In the genomic region with DNA sequence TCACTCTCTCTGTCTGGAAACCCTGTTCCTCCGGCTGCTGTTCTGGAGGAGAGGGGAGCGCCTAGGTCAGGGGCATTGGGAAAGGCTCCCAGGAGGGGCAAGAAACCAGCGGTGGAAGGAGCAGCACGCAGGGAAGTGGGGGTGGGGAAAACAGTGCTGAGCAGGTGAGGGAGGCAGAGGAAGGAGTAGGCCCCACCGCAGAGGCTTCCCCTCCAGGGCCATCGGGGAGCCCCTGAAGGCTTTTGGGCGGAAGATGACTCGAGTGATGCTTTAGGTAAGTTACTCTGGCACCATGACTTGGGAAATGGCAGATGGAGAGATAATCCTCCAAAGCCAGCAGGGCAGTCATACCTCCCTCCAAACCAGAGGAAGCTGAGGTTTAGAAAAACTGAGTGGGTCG, we compare ENCODE assay signal across 13 cellular contexts.
DNase-seq lines count a peak whose midpoint lies in the region; ATAC-seq and TF ChIP-seq lines count a peak whose summit lies in the region.
"Had no signal": no experiment of that assay in that cellular context is flagged by ENCODE, and none has a peak within 500 bp of the region (broad histone marks: within the 10 kb centered on the region; RNA-seq: fewer than 3 reads in every experiment).

No MANE protein-coding gene starts in this region.

- POLR2A ChIA-PET in naive thymus-derived CD4-positive, alpha-beta T cell (lab: Charles Lee), result no interaction called here

- no peak for TF ChIP-seq CTCF in upper lobe of right lung (IDR thresholded peaks at IDR 0.05)

- peak overlapping the region; percentile 31 for H3K27ac Mint-ChIP-seq in activated T-helper 1 cell treated with anti-CD3 and anti-CD28 coated beads, Interleukin-12 subunit alpha, Interleukin-12 subunit beta, Interleukin-2, Interleukin-4 antibody, amounts not matched to agents 30 ng/mL and 10 ng/mL and 1 ng/mL, durations not matched to agents 14 hours and 24 hours and 36 hours
- peak overlapping the region in 7 of 9 donors; percentile 27 to 100 (median 64) for H3K27ac Mint-ChIP-seq in naive thymus-derived CD4-positive, alpha-beta T cell
- H3K27ac Mint-ChIP-seq: T-helper 2 cell treated with Interferon-gamma antibody and Interleukin-4, amounts not matched to agents 5 μg/mL and 100 μg/mL, for 36 hours had no signal

- peaks cover 39% of the 10 kb centered on the region for H3K4me1 Mint-ChIP-seq in activated T-helper 1 cell treated with anti-CD3 and anti-CD28 coated beads, Interleukin-12 subunit alpha, Interleukin-12 subunit beta, Interleukin-2, Interleukin-4 antibody, amounts not matched to agents 30 ng/mL and 10 ng/mL and 1 ng/mL, durations not matched to agents 14 hours and 24 hours and 36 hours (ENCODE audit: low read depth)
- peaks cover 37 to 59% (median 52%) of the 10 kb centered on the region in 7 donors for H3K4me1 Mint-ChIP-seq in naive thymus-derived CD4-positive, alpha-beta T cell

- H3K27me3 ChIP-seq in naive thymus-derived CD4-positive, alpha-beta T cell (ENCODE audit: control insufficient read depth in 2 of 2, insufficient read depth in 2 of 2, low read length in 2 of 2), result no peaks in the 10 kb centered on the region
- H3K27me3 ChIP-seq in upper lobe of right lung, result no peaks in the 10 kb centered on the region

- CTCF ChIA-PET in naive thymus-derived CD4-positive, alpha-beta T cell (lab: Charles Lee), result no interaction called here

- intact Hi-C loops in activated T-helper 1 cell treated with anti-CD3 and anti-CD28 coated beads, Interleukin-12 subunit alpha, Interleukin-12 subunit beta, Interleukin-2, Interleukin-4 antibody, amounts not matched to agents 30 ng/mL and 10 ng/mL and 1 ng/mL, durations not matched to agents 14 hours and 24 hours and 36 hours (cut with micrococcal nuclease), result loop anchor here (10.0 kb wide), 1 partner anchor 588 kb away; a partner anchor contains a TSS
- intact Hi-C loops in naive thymus-derived CD4-positive, alpha-beta T cell (cut with micrococcal nuclease), result loop anchor here in 1 of 2 donors (10.0 kb wide), 1 partner anchor 558 kb away; no protein-coding TSS in a partner anchor
- intact Hi-C loops in upper lobe of right lung (cut with DNase I), result no loop called here

- no peak for ATAC-seq in naive thymus-derived CD4-positive, alpha-beta T cell
- no peak for ATAC-seq in upper lobe of right lung

- H3K9me3 ChIP-seq in naive thymus-derived CD4-positive, alpha-beta T cell (ENCODE audit: control insufficient read depth in 2 of 3, low read length in 3 of 3), result no peaks in the 10 kb centered on the region
- no peaks in the 10 kb centered on the region for H3K9me3 ChIP-seq in upper lobe of right lung

- DNase-seq in stimulated activated CD4-positive, alpha-beta T cell treated with anti-CD3 and anti-CD28 coated beads, Interleukin-15, amount 100 ng/mL, for 24 hours, result peak; percentile 20
- no peak for DNase-seq in stimulated activated CD4-positive, alpha-beta T cell treated with anti-CD3 and anti-CD28 coated beads, Interleukin-2, amount 100 ng/mL, for 48 hours
- DNase-seq in activated T-helper 1 cell treated with anti-CD3 and anti-CD28 coated beads, Interleukin-12 subunit alpha, Interleukin-12 subunit beta, Interleukin-2, Interleukin-4 antibody, amounts not matched to agents 30 ng/mL and 10 ng/mL and 1 ng/mL, durations not matched to agents 14 hours and 24 hours and 36 hours (ENCODE audit: low spot score), result no peak
- DNase-seq in naive thymus-derived CD4-positive, alpha-beta T cell, result peak in 1 of 9 donors; percentile 15
- DNase-seq in upper lobe of right lung (no peak), DMS79 treated with DMSO at 0.1 percent for 48 hours (lab: John Stamatoyannopoulos, UW) (no peak), T-helper 1 cell (no peak), HCEC 1CT (no peak)
- DNase-seq: EL, mammary epithelial cell, NCI-H1092 had no signal

- H3K4me3 ChIP-seq in naive thymus-derived CD4-positive, alpha-beta T cell (ENCODE audit: low read length), result no peak overlapping the region
- no peak overlapping the region for H3K4me3 ChIP-seq in upper lobe of right lung
- H3K4me3 ChIP-seq: coronary artery had no signal

- H3K4me3 Mint-ChIP-seq in activated T-helper 1 cell treated with anti-CD3 and anti-CD28 coated beads, Interleukin-12 subunit alpha, Interleukin-12 subunit beta, Interleukin-2, Interleukin-4 antibody, amounts not matched to agents 30 ng/mL and 10 ng/mL and 1 ng/mL, durations not matched to agents 14 hours and 24 hours and 36 hours, result no peak overlapping the region
- H3K4me3 Mint-ChIP-seq in naive thymus-derived CD4-positive, alpha-beta T cell, result peak overlapping the region in 5 of 10 donors; percentile 7 to 51 (median 33)
- H3K4me3 Mint-ChIP-seq: T-helper 2 cell treated with Interferon-gamma antibody and Interleukin-4, amounts not matched to agents 5 μg/mL and 100 μg/mL, for 36 hours had no signal

- H3K4me1 ChIP-seq in naive thymus-derived CD4-positive, alpha-beta T cell (ENCODE audit: control insufficient read depth in 2 of 2, insufficient read depth in 2 of 2, low read length in 2 of 2), result peaks cover 37 to 51% of the 10 kb centered on the region in 2 donors
- H3K4me1 ChIP-seq in upper lobe of right lung, result peaks cover 35% of the 10 kb centered on the region

- H3K27me3 Mint-ChIP-seq in activated T-helper 1 cell treated with anti-CD3 and anti-CD28 coated beads, Interleukin-12 subunit alpha, Interleukin-12 subunit beta, Interleukin-2, Interleukin-4 antibody, amounts not matched to agents 30 ng/mL and 10 ng/mL and 1 ng/mL, durations not matched to agents 14 hours and 24 hours and 36 hours (ENCODE audit: insufficient read depth), result peaks cover 4% of the 10 kb centered on the region
- H3K27me3 Mint-ChIP-seq in naive thymus-derived CD4-positive, alpha-beta T cell, result peaks cover 0 to 9% (median 0%) of the 10 kb centered on the region in 5 donors

- H3K36me3 ChIP-seq in naive thymus-derived CD4-positive, alpha-beta T cell (ENCODE audit: control insufficient read depth in 2 of 3, insufficient read depth in 3 of 3, low read length in 3 of 3), result no peaks in the 10 kb centered on the region
- no peaks in the 10 kb centered on the region for H3K36me3 ChIP-seq in upper lobe of right lung

- no peaks in the 10 kb centered on the region for H3K9me3 Mint-ChIP-seq in activated T-helper 1 cell treated with anti-CD3 and anti-CD28 coated beads, Interleukin-12 subunit alpha, Interleukin-12 subunit beta, Interleukin-2, Interleukin-4 antibody, amounts not matched to agents 30 ng/mL and 10 ng/mL and 1 ng/mL, durations not matched to agents 14 hours and 24 hours and 36 hours
- no peaks in the 10 kb centered on the region for H3K9me3 Mint-ChIP-seq in naive thymus-derived CD4-positive, alpha-beta T cell
- H3K9me3 Mint-ChIP-seq: T-helper 2 cell treated with Interferon-gamma antibody and Interleukin-4, amounts not matched to agents 5 μg/mL and 100 μg/mL, for 36 hours had no signal

- H3K27ac ChIP-seq in naive thymus-derived CD4-positive, alpha-beta T cell (ENCODE audit: low read depth, low read length), result no peak overlapping the region
- H3K27ac ChIP-seq in upper lobe of right lung, result peak overlapping the region; percentile 17

- peaks cover 2% of the 10 kb centered on the region for H3K36me3 Mint-ChIP-seq in activated T-helper 1 cell treated with anti-CD3 and anti-CD28 coated beads, Interleukin-12 subunit alpha, Interleukin-12 subunit beta, Interleukin-2, Interleukin-4 antibody, amounts not matched to agents 30 ng/mL and 10 ng/mL and 1 ng/mL, durations not matched to agents 14 hours and 24 hours and 36 hours (ENCODE audit: low read depth)
- peaks cover 0 to 3% (median 0%) of the 10 kb centered on the region in 5 donors for H3K36me3 Mint-ChIP-seq in naive thymus-derived CD4-positive, alpha-beta T cell
